Comparison of ENCODE assay signal across 19 cellular contexts in genomic region chr2:21404137-21404536, GRCh38.
DNase-seq lines count a peak whose midpoint lies in the region; ATAC-seq, FAIRE-seq and TF ChIP-seq lines count a peak whose summit lies in the region.
"Had no signal": no experiment of that assay in that cellular context is flagged by ENCODE, and none has a peak within 500 bp of the region (broad histone marks: within the 10 kb centered on the region; RNA-seq: fewer than 3 reads in every experiment).

No MANE protein-coding gene starts in this region.

- TF ChIP-seq CTCF in D721Med (IDR thresholded peaks at IDR 0.05; ENCODE audit: insufficient read depth, missing control alignments) (no peak), IMR-90 (conservative IDR thresholded peaks at IDR 0.05; ENCODE audit: low read depth, low read length) (no peak), bronchial epithelial cell (IDR thresholded peaks at IDR 0.05; ENCODE audit: insufficient read depth, low read length, severe bottlenecking) (no peak)

- no peak overlapping the region for H3K23ac ChIP-seq in IMR-90 (ENCODE audit: low read depth, low read length)

- H3K27ac ChIP-seq in IMR-90 (ENCODE audit: insufficient read depth, low read length) (no peak overlapping the region), SJCRH30 (no peak overlapping the region)
- H3K27ac ChIP-seq: GM23248, HL-60 had no signal

- no peaks in the 10 kb centered on the region for H3K36me3 ChIP-seq in IMR-90 (ENCODE audit: control insufficient read depth, insufficient read depth, low read length)
- H3K36me3 ChIP-seq in bronchial epithelial cell (ENCODE audit: control insufficient read depth, insufficient read depth, low read length), result no peaks in the 10 kb centered on the region
- no peaks in the 10 kb centered on the region for H3K36me3 ChIP-seq in SJCRH30
- H3K36me3 ChIP-seq: HAP-1 had no signal

- no peak overlapping the region for H2AFZ ChIP-seq in IMR-90 (replicated peaks; ENCODE audit: low read length, poor library complexity)
- H2AFZ ChIP-seq: GM23248 had no signal

- intact Hi-C loops in IMR-90 (cut with micrococcal nuclease), result no loop called here

- no peak for TF ChIP-seq RAD21 in IMR-90 (IDR thresholded peaks at IDR 0.05; ENCODE audit: low read length)

- no peaks in the 10 kb centered on the region for H3K27me3 ChIP-seq in IMR-90 (ENCODE audit: control insufficient read depth, insufficient read depth, low read length)
- no peaks in the 10 kb centered on the region for H3K27me3 ChIP-seq in bronchial epithelial cell (ENCODE audit: control insufficient read depth, insufficient read depth, low read length)
- 0 out of 2 replicates have a peak, but pooled peaks cover 3% of the 10 kb centered on the region for H3K27me3 ChIP-seq in SJCRH30

- no peak overlapping the region for H2BK120ac ChIP-seq in IMR-90 (ENCODE audit: low read depth, low read length)

- no CpG with 5 or more reads among the region's 4 CpGs for WGBS in IMR-90 (ENCODE audit: extremely low coverage in 2 of 2, insufficient read length in 1 of 2), 2 experiments

- H3K56ac ChIP-seq in IMR-90 (ENCODE audit: extremely low read depth, insufficient read depth, low read length), result no peak overlapping the region

- in situ Hi-C loops in IMR-90 (cut with MboI; ENCODE audit: low sequenced_read_pairs), result no loop called here

- no peak overlapping the region for H3K14ac ChIP-seq in IMR-90 (replicated peaks; ENCODE audit: low read depth, low read length)

- H3K9ac ChIP-seq in IMR-90 (ENCODE audit: low read depth, low read length), result no peak overlapping the region
- H3K9ac ChIP-seq: GM23248 had no signal

- H3K9me3 ChIP-seq in IMR-90 (ENCODE audit: control insufficient read depth, insufficient read depth, low read length) (no peaks in the 10 kb centered on the region), SJCRH30 (replicated peaks) (no peaks in the 10 kb centered on the region)
- H3K9me3 ChIP-seq: HAP-1 had no signal

- H3K9me1 ChIP-seq in IMR-90 (ENCODE audit: insufficient read depth, low read length), result 0 out of 2 replicates have a peak, but pooled peaks cover 3% of the 10 kb centered on the region

- no peaks in the 10 kb centered on the region for H3K79me1 ChIP-seq in IMR-90 (ENCODE audit: low read depth in 1 of 2, low read length in 2 of 2)

- H2BK20ac ChIP-seq in IMR-90 (ENCODE audit: low read depth, low read length), result peak overlapping the region; percentile 31; the same call in 1 of the 2 replicates

- H4K5ac ChIP-seq in IMR-90 (ENCODE audit: low read depth, low read length), result no peak overlapping the region

- H3K4ac ChIP-seq in IMR-90 (ENCODE audit: low read depth, low read length), result no peak overlapping the region

- CTCF ChIA-PET in IMR-90 (lab: Yijun Ruan, JAX), result interaction anchor here (1.2 kb wide), 1 partner anchor 8 kb away, joined by 4 read pairs; no protein-coding TSS in a partner anchor

- H2BK15ac ChIP-seq in IMR-90 (ENCODE audit: low read depth, low read length), result 0 out of 3 replicates have a peak overlapping the region, but pooled peaks have one; percentile 59

- no TSS peak for BruUV-seq in IMR-90 (replicated peaks; lab: Mats Ljungman, UMichigan)

- no peak overlapping the region for H4K91ac ChIP-seq in IMR-90 (ENCODE audit: insufficient read depth, low read depth, low read length)

- H3K4me3 ChIP-seq in IMR-90 (ENCODE audit: insufficient read depth, low read depth, low read length) (no peak overlapping the region), bronchial epithelial cell (ENCODE audit: low read depth, low read length) (no peak overlapping the region), SJCRH30 (no peak overlapping the region)
- H3K4me3 ChIP-seq: GM23248, HAP-1 had no signal

- dilution Hi-C loops in IMR-90 (cut with HindIII; ENCODE audit: low sequenced_read_pairs, unreplicated experiment), result no loop called here

- no peaks in the 10 kb centered on the region for H3K4me1 ChIP-seq in IMR-90 (ENCODE audit: control insufficient read depth, insufficient read depth, low read length)
- H3K4me1 ChIP-seq in SJCRH30, result no peaks in the 10 kb centered on the region
- H3K4me1 ChIP-seq: HAP-1 had no signal

- no peak for ATAC-seq in IMR-90 (ENCODE audit: low read depth)

- no peak overlapping the region for H3K4me2 ChIP-seq in IMR-90 (ENCODE audit: low read depth, low read length)

- no peak overlapping the region for H2AK5ac ChIP-seq in IMR-90 (ENCODE audit: low read depth, low read length)

- POLR2A ChIA-PET in IMR-90 (lab: Charles Lee; ENCODE audit: unreplicated experiment), result no interaction called here

- no peak for TF ChIP-seq POLR2A in IMR-90 (IDR thresholded peaks at IDR 0.05; ENCODE audit: low read depth, low read length)

- no peak overlapping the region for H3K18ac ChIP-seq in IMR-90 (ENCODE audit: low read depth, low read length)

- FAIRE-seq in D721Med (lab: Jason Lieb, UNC) (peak; percentile 96), bronchial epithelial cell (lab: Jason Lieb, UNC) (peak; percentile 36)
- FAIRE-seq: GM12892, GM18507 had no signal

- DNase-seq in D721Med (ENCODE audit: insufficient read length, low spot score) (peak; percentile 18), IMR-90 (no peak), NCI-H82 treated with DMSO at 0.1 percent for 48 hours (lab: John Stamatoyannopoulos, UW; ENCODE audit: unreplicated experiment) (peak; percentile 86), bronchial epithelial cell (ENCODE audit: low read depth) (no peak), Kasumi-1 (lab: John Stamatoyannopoulos, UW) (no peak), SJCRH30 (no peak)
- no peak for DNase-seq in activated CD4-positive, alpha-beta T cell treated with anti-CD3 and anti-CD28 coated beads for 4 hours
- DNase-seq: C1 segment of cervical spinal cord; CD4-positive, CD25-positive, alpha-beta regulatory T cell; CD8-positive, alpha-beta memory T cell; COR-L47; DMS153; DMS79; GDM1; GM23248 had no signal

- H4K8ac ChIP-seq in IMR-90 (ENCODE audit: low read depth in 2 of 2, low read length in 2 of 2), result no peak overlapping the region

- no peak overlapping the region for H2AK9ac ChIP-seq in IMR-90 (replicated peaks; ENCODE audit: low read depth, low read length, poor library complexity)

- H4K20me1 ChIP-seq in IMR-90 (ENCODE audit: insufficient read depth, low read length), result no peaks in the 10 kb centered on the region

- H2BK5ac ChIP-seq in IMR-90 (ENCODE audit: low read depth, low read length, poor library complexity, severe bottlenecking), result no peak overlapping the region

TF ChIP-seq in IMR-90, 13 proteins besides CTCF, POLR2A, EP300 and RAD21:
- no peak for TF ChIP-seq CEBPB (IDR thresholded peaks at IDR 0.05; ENCODE audit: low read depth, low read length)
- TF ChIP-seq RFX5 (IDR thresholded peaks at IDR 0.05; ENCODE audit: low read depth, low read length), result no peak
- TF ChIP-seq, protein P1, sequence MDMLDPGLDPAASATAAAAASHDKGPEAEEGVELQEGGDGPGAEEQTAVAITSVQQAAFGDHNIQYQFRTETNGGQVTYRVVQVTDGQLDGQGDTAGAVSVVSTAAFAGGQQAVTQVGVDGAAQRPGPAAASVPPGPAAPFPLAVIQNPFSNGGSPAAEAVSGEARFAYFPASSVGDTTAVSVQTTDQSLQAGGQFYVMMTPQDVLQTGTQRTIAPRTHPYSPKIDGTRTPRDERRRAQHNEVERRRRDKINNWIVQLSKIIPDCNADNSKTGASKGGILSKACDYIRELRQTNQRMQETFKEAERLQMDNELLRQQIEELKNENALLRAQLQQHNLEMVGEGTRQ (IDR thresholded peaks at IDR 0.05; ENCODE audit: low read depth, low read length), result no peak
- no peak for TF ChIP-seq FOS (IDR thresholded peaks at IDR 0.05; ENCODE audit: low read depth, low read length)
- no peak for TF ChIP-seq MAFK (IDR thresholded peaks at IDR 0.05; ENCODE audit: low read depth, low read length)
- TF ChIP-seq BHLHE40 (IDR thresholded peaks at IDR 0.05; ENCODE audit: low read depth, low read length), result no peak
- TF ChIP-seq MAZ (IDR thresholded peaks at IDR 0.05; ENCODE audit: borderline replicate concordance, low read depth, low read length), result no peak
- no peak for TF ChIP-seq MXI1 (IDR thresholded peaks at IDR 0.05; ENCODE audit: borderline replicate concordance, low read depth, low read length)
- no peak for TF ChIP-seq ELK1 (IDR thresholded peaks at IDR 0.05; ENCODE audit: borderline replicate concordance, low read depth, low read length)
- no peak for TF ChIP-seq RCOR1 (IDR thresholded peaks at IDR 0.05; ENCODE audit: insufficient replicate concordance, low read length)
- TF ChIP-seq CHD1 (IDR thresholded peaks at IDR 0.05; ENCODE audit: low read depth, low read length), result no peak
- TF ChIP-seq NFE2L2 (IDR thresholded peaks at IDR 0.05; ENCODE audit: low read depth, low read length), result no peak
- no peak for TF ChIP-seq SMC3 (IDR thresholded peaks at IDR 0.05; ENCODE audit: low read depth, low read length)
TF ChIP-seq in IMR-90: peak in this region for 0.

Comparison
In these comparisons a context has a peak if more than half of its experiments do, and no peak if none do; other contexts are left out.
1. DNase-seq: peak in D721Med (single experiment) and NCI-H82 treated with DMSO at 0.1 percent for 48 hours (single experiment); none in IMR-90 (single experiment), bronchial epithelial cell (single experiment), Kasumi-1 (0 of 2), activated CD4-positive, alpha-beta T cell treated with anti-CD3 and anti-CD28 coated beads for 4 hours (0 of 2) and SJCRH30 (0 of 2).